21 cellular contexts compared by ENCODE assay signal in the genomic region with DNA sequence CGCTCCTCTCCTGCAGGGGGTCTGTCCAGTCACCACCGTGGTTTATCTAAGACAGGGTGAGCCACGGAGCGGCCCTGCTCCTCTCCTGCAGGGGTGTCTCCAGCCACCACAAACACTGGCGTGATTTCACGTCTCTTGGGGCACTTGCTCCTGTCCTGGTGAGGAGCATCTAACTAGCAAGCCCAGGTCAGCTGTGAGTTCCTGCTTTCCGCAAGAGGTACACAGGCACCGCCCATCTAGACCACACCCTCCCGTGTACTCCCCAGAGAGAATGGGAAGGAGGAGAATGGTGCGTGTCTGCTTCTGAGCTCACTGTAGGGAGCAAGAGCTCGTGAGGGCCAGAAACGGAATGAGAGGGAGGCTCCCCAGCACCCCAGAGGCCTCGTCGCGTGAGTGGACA. TPM values are rescaled to one million over a fixed set of nuclear protein-coding genes. Genes with fewer than 3 reads are reported as not detected.
DNase-seq lines count a peak whose midpoint lies in the region; ATAC-seq, FAIRE-seq and TF ChIP-seq lines count a peak whose summit lies in the region.
"Had no signal": no experiment of that assay in that cellular context is flagged by ENCODE, and none has a peak within 500 bp of the region (broad histone marks: within the 10 kb centered on the region; RNA-seq: fewer than 3 reads in every experiment).

No MANE protein-coding gene starts in this region.

- H3K4me3 ChIP-seq in BLaER1 (no peak overlapping the region), K562 (no peak overlapping the region), mucosa of descending colon (no peak overlapping the region)

- no peaks in the 10 kb centered on the region for H3K36me3 Mint-ChIP-seq in endothelial cell (ENCODE audit: low read depth, unreplicated experiment)

- no peak overlapping the region for H3K4me3 Mint-ChIP-seq in endothelial cell (ENCODE audit: unreplicated experiment)
- H3K4me3 Mint-ChIP-seq: CD4-positive, alpha-beta T cell had no signal

- peaks cover 9% of the 10 kb centered on the region for H3K27me3 Mint-ChIP-seq in endothelial cell (ENCODE audit: unreplicated experiment)

- H3K79me2 ChIP-seq in K562 (ENCODE audit: control insufficient read depth, insufficient read depth, low read length): no peaks in the 10 kb centered on the region

- POLR2A ChIA-PET in K562 (lab: Yijun Ruan, JAX): no interaction called here

- H3K9me1 ChIP-seq in K562 (ENCODE audit: control insufficient read depth, insufficient read depth, low read length): no peaks in the 10 kb centered on the region

- no peaks in the 10 kb centered on the region for H3K9me3 ChIP-seq in BLaER1
- H3K9me3 ChIP-seq in K562 (replicated peaks; ENCODE audit: control insufficient read depth, insufficient read depth, low read depth, low read length): no peaks in the 10 kb centered on the region
- no peaks in the 10 kb centered on the region for H3K9me3 ChIP-seq in mucosa of descending colon

- no peaks in the 10 kb centered on the region; the same call in 1 of the 2 replicates for H3K27me3 ChIP-seq in BLaER1
- peaks cover 75 to 98% of the 10 kb centered on the region in 2 experiments for H3K27me3 ChIP-seq in K562 (ENCODE audit: control insufficient read depth in 2 of 2, insufficient read depth in 2 of 2, low read length in 2 of 2)

- CTCF ChIA-PET in K562 (lab: Yijun Ruan, JAX; ENCODE audit: low intra/inter-chr PET ratio): no interaction called here

- H3K27ac Mint-ChIP-seq in endothelial cell (ENCODE audit: unreplicated experiment): no peak overlapping the region
- H3K27ac Mint-ChIP-seq: CD4-positive, alpha-beta T cell had no signal

- FAIRE-seq in K562 (lab: Jason Lieb, UNC): no peak
- FAIRE-seq: G401.6, GM12891, H1 had no signal

- H3K9ac ChIP-seq in BLaER1 (peak overlapping the region; percentile 36; the same call in 1 of the 2 replicates), K562 (ENCODE audit: insufficient read depth in 1 of 2, low read depth in 2 of 2, low read length in 2 of 2) (no peak overlapping the region)

- H3K4me1 ChIP-seq in BLaER1: peaks cover 68% of the 10 kb centered on the region
- peaks cover 0 to 7% of the 10 kb centered on the region in 2 experiments; a peak in 1 of 5 replicates for H3K4me1 ChIP-seq in K562 (replicated peaks in 1 of 2; ENCODE audit: control insufficient read depth in 2 of 2, insufficient read depth in 2 of 2, low read length in 2 of 2)
- H3K4me1 ChIP-seq in mucosa of descending colon (ENCODE audit: low read depth): peaks cover 6% of the 10 kb centered on the region

- peaks cover 7% of the 10 kb centered on the region for H3K4me1 Mint-ChIP-seq in endothelial cell (ENCODE audit: unreplicated experiment)

- in situ Hi-C loops in K562 (cut with MboI): no loop called here

- no peak for TF ChIP-seq POLR2A in K562 (conservative IDR thresholded peaks at IDR 0.05)

- TF ChIP-seq RAD21 in K562 (CRISPR knock-in tag; conservative IDR thresholded peaks at IDR 0.05 in 1 of 2, IDR thresholded peaks at IDR 0.05 in 1 of 2): no peak

- ATAC-seq in K562 (0 out of 3 replicates have a peak, but pooled peaks have one; percentile 17), mucosa of descending colon (peak; percentile 49), HG02588 (IDR thresholded peaks at IDR 0.05; ENCODE audit: unreplicated experiment) (no peak)

- peak overlapping the region; percentile 84 for H3K4me2 ChIP-seq in BLaER1
- no peak overlapping the region for H3K4me2 ChIP-seq in K562 (ENCODE audit: insufficient read depth, low read length)

- H3K27ac ChIP-seq in BLaER1: no peak overlapping the region
- H3K27ac ChIP-seq in K562 (ENCODE audit: extremely low read depth, low read depth, low read length): no peak overlapping the region

- H3K36me3 ChIP-seq in BLaER1 (no peaks in the 10 kb centered on the region), K562 (ENCODE audit: control insufficient read depth, insufficient read depth, low read length) (no peaks in the 10 kb centered on the region), mucosa of descending colon (ENCODE audit: low read depth) (no peaks in the 10 kb centered on the region)

- no peaks in the 10 kb centered on the region for H3K9me3 Mint-ChIP-seq in endothelial cell (ENCODE audit: unreplicated experiment)
- H3K9me3 Mint-ChIP-seq: CD4-positive, alpha-beta T cell had no signal

- no peak overlapping the region for H2AFZ ChIP-seq in K562 (ENCODE audit: low read depth, low read length)

- H4K20me1 ChIP-seq in BLaER1 (no peaks in the 10 kb centered on the region), K562 (replicated peaks; ENCODE audit: control insufficient read depth, insufficient read depth, low read length) (peaks cover 8% of the 10 kb centered on the region)

- intact Hi-C loops in K562 (cut with micrococcal nuclease): no loop called here
- intact Hi-C loops in mucosa of descending colon (cut with DNase I, micrococcal nuclease): no loop called here

- TF ChIP-seq CTCF in K562 (IDR thresholded peaks at IDR 0.05 in 2 of 3, conservative IDR thresholded peaks at IDR 0.05 in 1 of 3; ENCODE audit: insufficient read depth in 2 of 3, low read depth in 1 of 3, low read length in 3 of 3) (no peak), mucosa of descending colon (IDR thresholded peaks at IDR 0.05) (no peak), endothelial cell (IDR thresholded peaks at IDR 0.05; ENCODE audit: unreplicated experiment) (no peak)

- no peak for TF ChIP-seq EP300 in K562 (IDR thresholded peaks at IDR 0.05; ENCODE audit: low read length)

- 0% methylated on average over 15 of the region's 15 CpGs for WGBS in K562 (ENCODE audit: insufficient coverage, low coverage, missing lambda C conversion rate)

- DNase-seq in LoVo (ENCODE audit: low spot score): peak; percentile 2
- DNase-seq in K562 (ENCODE audit: extremely low read depth in 1 of 4, low spot score in 3 of 4): no peak
- DNase-seq in mucosa of descending colon: peak in 2 of 3 donors; percentile 57 to 59
- DNase-seq in endothelial cell (ENCODE audit: low spot score): no peak
- no peak for DNase-seq in activated naive CD4-positive, alpha-beta T cell treated with anti-CD3 and anti-CD28 coated beads, Interleukin-2, amount 50 U/mL, for 16 hours
- no peak for DNase-seq in NK-92 treated with Interleukin-12 subunit alpha and Interleukin-12 subunit beta, amount 100 ng/mL, for 24 hours (lab: John Stamatoyannopoulos, UW)
- DNase-seq: 8988T, AML-193, C1 segment of cervical spinal cord, Calu3, DMS79, EL, HCEC 1CT had no signal

- no TSS peak for BruUV-seq in K562 (replicated peaks; lab: Mats Ljungman, UMichigan)

TF ChIP-seq in K562, 482 proteins besides CTCF, POLR2A, EP300 and RAD21:
- TF ChIP-seq, protein P1, sequence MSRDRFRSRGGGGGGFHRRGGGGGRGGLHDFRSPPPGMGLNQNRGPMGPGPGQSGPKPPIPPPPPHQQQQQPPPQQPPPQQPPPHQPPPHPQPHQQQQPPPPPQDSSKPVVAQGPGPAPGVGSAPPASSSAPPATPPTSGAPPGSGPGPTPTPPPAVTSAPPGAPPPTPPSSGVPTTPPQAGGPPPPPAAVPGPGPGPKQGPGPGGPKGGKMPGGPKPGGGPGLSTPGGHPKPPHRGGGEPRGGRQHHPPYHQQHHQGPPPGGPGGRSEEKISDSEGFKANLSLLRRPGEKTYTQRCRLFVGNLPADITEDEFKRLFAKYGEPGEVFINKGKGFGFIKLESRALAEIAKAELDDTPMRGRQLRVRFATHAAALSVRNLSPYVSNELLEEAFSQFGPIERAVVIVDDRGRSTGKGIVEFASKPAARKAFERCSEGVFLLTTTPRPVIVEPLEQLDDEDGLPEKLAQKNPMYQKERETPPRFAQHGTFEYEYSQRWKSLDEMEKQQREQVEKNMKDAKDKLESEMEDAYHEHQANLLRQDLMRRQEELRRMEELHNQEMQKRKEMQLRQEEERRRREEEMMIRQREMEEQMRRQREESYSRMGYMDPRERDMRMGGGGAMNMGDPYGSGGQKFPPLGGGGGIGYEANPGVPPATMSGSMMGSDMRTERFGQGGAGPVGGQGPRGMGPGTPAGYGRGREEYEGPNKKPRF (IDR thresholded peaks at IDR 0.05; ENCODE audit: low read depth, low read length): no peak
- TF ChIP-seq CHD1 (IDR thresholded peaks at IDR 0.05; ENCODE audit: low read length) (no peak), XRCC5 (IDR thresholded peaks at IDR 0.05; ENCODE audit: low read depth, low read length) (no peak), RUNX1 (IDR thresholded peaks at IDR 0.05; ENCODE audit: low read depth) (no peak), ZNF583 (CRISPR knock-in tag; IDR thresholded peaks at IDR 0.05) (no peak), FOSL1 (tag; conservative IDR thresholded peaks at IDR 0.05) (no peak), TFAM (CRISPR knock-in tag; conservative IDR thresholded peaks at IDR 0.05) (no peak), KAT8 (IDR thresholded peaks at IDR 0.05; ENCODE audit: low read depth) (no peak), SETDB1 (IDR thresholded peaks at IDR 0.05; ENCODE audit: low read length) (no peak)

RNA-seq across cellular contexts. Expression of gene DACT2, which starts 40.7 kb away (rescaled TPM):
- total RNA-seq in K562 (2011; cell fraction: chromatin; rRNA removed; ENCODE audit: low replicate concordance): not detected in 2 replicates
- total RNA-seq in K562 (2011; cell fraction: nucleolus; rRNA removed): not detected in 2 replicates
- not detected in 2 replicates for total RNA-seq in K562 (2011; cell fraction: nucleoplasm; rRNA removed)
- total RNA-seq in K562 (2014; rRNA removed) (not detected in 2 replicates), K562 (2014; rRNA removed; fragmentation: Illumina TruSeq; extraction: Trizol) (not detected in 2 replicates), K562 (2015; rRNA removed; fragmentation: Illumina TruSeq; extraction: Trizol) (not detected in 2 replicates), K562 (2021) (not detected in 2 replicates), mucosa of descending colon (1 to 10 TPM; 1.2 to 3.4 (median 1.5) TPM), endothelial cell (ENCODE audit: unreplicated experiment) (0.23 TPM)
- polyA plus RNA-seq in K562 (2011; rRNA removed) (not detected in 2 replicates), K562 (2014; fragmentation: Illumina TruSeq; extraction: Trizol) (not detected in 2 replicates), K562 (2014; fragmentation: Nextera tagmentation; extraction: Ambion mirVana) (not detected), K562 (2014; rRNA removed) (not detected in 2 replicates)
- polyA plus RNA-seq in K562 (2011; cell fraction: cytosol; rRNA removed): 0.15 TPM in 1 of 2 replicates, not detected in the other
- 0.20 TPM in 1 of 2 replicates, not detected in the other for polyA plus RNA-seq in K562 (2011; cell fraction: nucleus; rRNA removed)
- not detected in 2 replicates for polyA plus RNA-seq in K562 (2012)
- polyA minus RNA-seq in K562 (2011; rRNA and poly(A)+ RNA removed): not detected in 2 replicates
- not detected in 2 replicates for polyA minus RNA-seq in K562 (2011; cell fraction: cytosol; rRNA and poly(A)+ RNA removed)
- polyA minus RNA-seq in K562 (2011; cell fraction: nucleus; rRNA and poly(A)+ RNA removed): 0.13 TPM in 1 of 2 replicates, not detected in the other
- total RNA-seq: Calu3; CD4-positive, alpha-beta T cell; HT1080 had no signal
- polyA plus RNA-seq: IgD-negative memory B cell had no signal

Comparison
In these comparisons a context has a peak if more than half of its experiments do, and no peak if none do; other contexts are left out.
1. DNase-seq: peak in LoVo (single experiment) and mucosa of descending colon (2 of 3); none in K562 (0 of 4), endothelial cell (single experiment), activated naive CD4-positive, alpha-beta T cell treated with anti-CD3 and anti-CD28 coated beads, Interleukin-2, amount 50 U/mL, for 16 hours (single experiment) and NK-92 treated with Interleukin-12 subunit alpha and Interleukin-12 subunit beta, amount 100 ng/mL, for 24 hours (single experiment).